Comparison of ENCODE assay signal across 11 cellular contexts in the genomic region with DNA sequence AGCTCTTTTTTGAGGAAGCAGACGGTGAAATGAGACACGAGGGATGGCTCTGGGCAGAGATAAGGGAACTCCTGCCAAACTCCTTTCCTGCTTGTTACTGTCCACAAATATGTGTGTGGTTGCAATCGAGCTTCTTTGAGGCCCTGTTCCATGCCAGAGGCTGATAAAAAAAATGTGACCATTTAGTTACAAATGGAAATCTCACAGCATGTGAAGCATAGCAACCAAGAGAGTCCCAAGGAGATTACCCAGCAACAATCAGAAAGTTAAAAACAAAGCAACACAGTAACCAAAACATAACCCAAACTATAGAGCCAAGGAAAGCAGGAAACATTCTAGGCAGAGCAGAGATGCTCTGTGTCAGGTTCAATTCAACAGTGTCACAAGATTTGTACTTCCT. TPM values are rescaled to one million over a fixed set of nuclear protein-coding genes. Genes with fewer than 3 reads are reported as not detected.
A peak's percentile ranks its signal among the peaks of the same experiment; 100 is the strongest.
DNase-seq lines count a peak whose midpoint lies in the region; ATAC-seq and TF ChIP-seq lines count a peak whose summit lies in the region.
"Had no signal": no experiment of that assay in that cellular context is flagged by ENCODE, and none has a peak within 500 bp of the region (broad histone marks: within the 10 kb centered on the region; RNA-seq: fewer than 3 reads in every experiment).

No MANE protein-coding gene starts in this region.

- H3K36me3 Mint-ChIP-seq in stimulated activated effector memory CD8-positive, alpha-beta T cell treated with anti-CD3 and anti-CD28 coated beads, Interleukin-12 subunit alpha, Interleukin-12 subunit beta, amount 100 ng/mL, for 72 hours = no peaks in the 10 kb centered on the region
- no peaks in the 10 kb centered on the region for H3K36me3 Mint-ChIP-seq in T-helper 17 cell (ENCODE audit: low read depth)
- H3K36me3 Mint-ChIP-seq: T-cell had no signal

- peaks cover 8% of the 10 kb centered on the region for H3K9me3 Mint-ChIP-seq in stimulated activated effector memory CD8-positive, alpha-beta T cell treated with anti-CD3 and anti-CD28 coated beads, Interleukin-12 subunit alpha, Interleukin-12 subunit beta, amount 100 ng/mL, for 72 hours
- H3K9me3 Mint-ChIP-seq: T-cell had no signal

- no peaks in the 10 kb centered on the region for H3K4me1 Mint-ChIP-seq in stimulated activated effector memory CD8-positive, alpha-beta T cell treated with anti-CD3 and anti-CD28 coated beads, Interleukin-12 subunit alpha, Interleukin-12 subunit beta, amount 100 ng/mL, for 72 hours
- H3K4me1 Mint-ChIP-seq in T-helper 17 cell = no peaks in the 10 kb centered on the region
- H3K4me1 Mint-ChIP-seq: T-cell had no signal

- H3K4me3 Mint-ChIP-seq in stimulated activated effector memory CD8-positive, alpha-beta T cell treated with anti-CD3 and anti-CD28 coated beads, Interleukin-12 subunit alpha, Interleukin-12 subunit beta, amount 100 ng/mL, for 72 hours = no peak overlapping the region
- no peak overlapping the region for H3K4me3 Mint-ChIP-seq in T-helper 17 cell
- H3K4me3 Mint-ChIP-seq: T-cell had no signal

- no peak for TF ChIP-seq CTCF in epithelial cell of proximal tubule (conservative IDR thresholded peaks at IDR 0.05; ENCODE audit: low read depth, low read length)

- H3K4me3 ChIP-seq in epithelial cell of proximal tubule (ENCODE audit: low read depth, low read length) = no peak overlapping the region

- no peak overlapping the region for H3K27ac Mint-ChIP-seq in stimulated activated effector memory CD8-positive, alpha-beta T cell treated with anti-CD3 and anti-CD28 coated beads, Interleukin-12 subunit alpha, Interleukin-12 subunit beta, amount 100 ng/mL, for 72 hours
- H3K27ac Mint-ChIP-seq in T-helper 17 cell = no peak overlapping the region
- H3K27ac Mint-ChIP-seq: T-cell had no signal

- peak; percentile 26 for DNase-seq in Caki2 (ENCODE audit: low read depth)
- peak; percentile 19 for DNase-seq in NCI-H2196 treated with DMSO at 0.1 percent for 48 hours (lab: John Stamatoyannopoulos, UW; ENCODE audit: unreplicated experiment)
- DNase-seq in epithelial cell of proximal tubule (ENCODE audit: low read depth) = peak; percentile 83
- DNase-seq in myocyte (ENCODE audit: low read depth) = peak; percentile 92
- DNase-seq in stimulated activated effector memory CD8-positive, alpha-beta T cell treated with anti-CD3 and anti-CD28 coated beads, Interleukin-12 subunit alpha, Interleukin-12 subunit beta, amount 100 ng/mL, for 72 hours (ENCODE audit: low spot score in 2 of 2) = no peak
- DNase-seq in NCI-H2171 (lab: John Stamatoyannopoulos, UW) = no peak
- no peak for DNase-seq in T-helper 17 cell
- DNase-seq in AML-193 (lab: John Stamatoyannopoulos, UW) = no peak
- DNase-seq: activated naive CD4-positive, alpha-beta T cell treated with anti-CD3 and anti-CD28 coated beads, Interleukin-2, amount 50 U/mL, for 16 hours; NCI-H187 treated with DMSO at 0.1 percent for 48 hours; T-cell had no signal

- peaks cover 9% of the 10 kb centered on the region for H3K27me3 Mint-ChIP-seq in T-helper 17 cell

- in situ Hi-C loops in Caki2 (cut with HindIII; ENCODE audit: low pct_unique_long_range_greater_than_20kb, low sequenced_read_pairs) = no loop called here

- peaks cover under 1% of the 10 kb centered on the region for H3K9me3 ChIP-seq in T-helper 17 cell (ENCODE audit: control insufficient read depth, low read length, poor library complexity, severe bottlenecking)

- ATAC-seq in stimulated activated effector memory CD8-positive, alpha-beta T cell treated with anti-CD3 and anti-CD28 coated beads, Interleukin-12 subunit alpha, Interleukin-12 subunit beta, amount 100 ng/mL, for 72 hours = no peak
- no peak for ATAC-seq in T-helper 17 cell
- ATAC-seq: T-cell had no signal

RNA-seq across cellular contexts. Expression of a gene that starts 35.4 kb away (rescaled TPM):
- 95.3 and 136 TPM in 2 replicates for total RNA-seq in Caki2 (2014; rRNA removed; shearing (Covaris generic); ENCODE audit: low replicate concordance)
- total RNA-seq in epithelial cell of proximal tubule (53.2 and 86.2 TPM in 2 replicates), myocyte (58.1 and 67.4 TPM in 2 replicates), T-helper 17 cell (10 to 100 TPM; 25.0 to 31.5 TPM)
- 48.7 TPM for polyA plus RNA-seq in myocyte (2012)

Comparison
In these comparisons a context has a peak if more than half of its experiments do, and no peak if none do; other contexts are left out.
1. DNase-seq: peak in Caki2 (single experiment), NCI-H2196 treated with DMSO at 0.1 percent for 48 hours (single experiment), epithelial cell of proximal tubule (single experiment) and myocyte (single experiment); none in stimulated activated effector memory CD8-positive, alpha-beta T cell treated with anti-CD3 and anti-CD28 coated beads, Interleukin-12 subunit alpha, Interleukin-12 subunit beta, amount 100 ng/mL, for 72 hours (0 of 2), NCI-H2171 (single experiment), T-helper 17 cell (0 of 3) and AML-193 (0 of 2).